In the genomic region with DNA sequence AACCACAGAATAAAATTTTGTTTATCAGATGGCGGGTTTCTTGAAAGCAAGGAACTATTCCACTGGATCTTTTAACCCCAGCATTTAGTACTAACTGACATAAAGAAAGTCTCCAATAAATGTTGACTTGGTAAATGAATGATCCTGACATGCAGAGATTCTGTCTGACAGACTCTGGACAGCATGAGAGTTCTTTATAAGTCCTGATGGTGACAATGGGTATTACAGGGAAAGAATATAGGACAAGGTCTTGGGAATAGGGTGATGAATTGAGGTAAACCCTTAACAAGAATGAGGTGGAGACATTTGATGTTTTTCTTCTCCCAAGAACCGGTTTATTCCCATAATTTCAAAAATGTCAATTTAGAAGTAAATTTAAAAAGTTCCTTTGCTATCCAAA, we compare ENCODE assay signal across 1 cellular context.
TF ChIP-seq lines count a peak whose summit lies in the region.

No MANE protein-coding gene starts in this region.

TF ChIP-seq in WTC11, 78 proteins besides CTCF, POLR2A, EP300 and RAD21 (continued from another document):
- TF ChIP-seq, protein P1, sequence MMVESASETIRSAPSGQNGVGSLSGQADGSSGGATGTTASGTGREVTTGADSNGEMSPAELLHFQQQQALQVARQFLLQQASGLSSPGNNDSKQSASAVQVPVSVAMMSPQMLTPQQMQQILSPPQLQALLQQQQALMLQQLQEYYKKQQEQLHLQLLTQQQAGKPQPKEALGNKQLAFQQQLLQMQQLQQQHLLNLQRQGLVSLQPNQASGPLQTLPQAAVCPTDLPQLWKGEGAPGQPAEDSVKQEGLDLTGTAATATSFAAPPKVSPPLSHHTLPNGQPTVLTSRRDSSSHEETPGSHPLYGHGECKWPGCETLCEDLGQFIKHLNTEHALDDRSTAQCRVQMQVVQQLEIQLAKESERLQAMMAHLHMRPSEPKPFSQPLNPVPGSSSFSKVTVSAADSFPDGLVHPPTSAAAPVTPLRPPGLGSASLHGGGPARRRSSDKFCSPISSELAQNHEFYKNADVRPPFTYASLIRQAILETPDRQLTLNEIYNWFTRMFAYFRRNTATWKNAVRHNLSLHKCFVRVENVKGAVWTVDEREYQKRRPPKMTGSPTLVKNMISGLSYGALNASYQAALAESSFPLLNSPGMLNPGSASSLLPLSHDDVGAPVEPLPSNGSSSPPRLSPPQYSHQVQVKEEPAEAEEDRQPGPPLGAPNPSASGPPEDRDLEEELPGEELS (CRISPR knock-in tag; IDR thresholded peaks at IDR 0.05): no peak
- TF ChIP-seq TCF7 (CRISPR knock-in tag; IDR thresholded peaks at IDR 0.05; ENCODE audit: low read depth) (no peak), OVOL2 (CRISPR knock-in tag; IDR thresholded peaks at IDR 0.05; ENCODE audit: borderline replicate concordance) (no peak), ZNF671 (CRISPR knock-in tag; IDR thresholded peaks at IDR 0.05) (no peak), ZNF423 (CRISPR knock-in tag; IDR thresholded peaks at IDR 0.05) (no peak), ZNF232 (CRISPR knock-in tag; IDR thresholded peaks at IDR 0.05) (no peak), PRRX2 (CRISPR knock-in tag; IDR thresholded peaks at IDR 0.05) (no peak)
